7 cellular contexts compared by ENCODE assay signal in the genomic region with DNA sequence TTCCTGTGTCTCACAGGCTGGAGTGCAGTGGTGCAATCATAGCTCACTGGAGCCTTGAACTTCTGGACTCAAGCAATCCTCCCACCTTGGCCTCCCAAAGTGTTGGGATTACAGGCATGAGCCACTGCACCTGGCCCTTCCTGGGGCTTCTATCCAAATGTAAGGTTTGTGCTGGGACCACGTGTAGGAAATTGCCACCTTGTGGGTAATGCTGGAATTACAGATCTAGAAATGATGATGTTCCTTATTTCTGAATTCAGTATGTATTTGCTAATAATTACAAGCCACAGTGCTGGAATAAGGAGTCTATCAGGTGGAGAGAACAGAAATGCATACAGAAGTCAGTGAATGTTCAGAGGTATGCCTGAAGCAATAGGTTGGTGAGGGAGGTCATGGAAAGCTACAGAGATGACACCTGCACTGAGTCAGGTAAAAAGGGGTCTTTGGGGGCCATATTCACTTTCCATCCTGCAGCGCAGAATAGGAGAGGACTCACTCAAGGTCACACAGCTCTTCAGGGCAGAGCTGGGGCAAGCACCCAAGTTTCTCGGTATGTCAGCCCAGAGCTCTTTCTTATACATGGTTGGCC. TPM values are rescaled to one million over a fixed set of nuclear protein-coding genes. Genes with fewer than 3 reads are reported as not detected.
A peak's percentile ranks its signal among the peaks of the same experiment; 100 is the strongest.
DNase-seq lines count a peak whose midpoint lies in the region; ATAC-seq and TF ChIP-seq lines count a peak whose summit lies in the region.

No MANE protein-coding gene starts in this region.

- no peak overlapping the region for H3K4me2 ChIP-seq in Karpas-422 (ENCODE audit: low read depth, low read length, poor library complexity, severe bottlenecking)

- no peak overlapping the region for H3K9ac ChIP-seq in Karpas-422 (ENCODE audit: low read length)

- ATAC-seq in GM21360 (IDR thresholded peaks at IDR 0.05; ENCODE audit: unreplicated experiment): no peak

- no peak for TF ChIP-seq EP300 in tibial nerve (IDR thresholded peaks at IDR 0.05)

- H3K4me3 ChIP-seq in Karpas-422 (ENCODE audit: low read length): no peak overlapping the region
- H3K4me3 ChIP-seq in left ventricle myocardium inferior: no peak overlapping the region
- H3K4me3 ChIP-seq in tibial nerve: no peak overlapping the region

- H3K27me3 ChIP-seq in Karpas-422 (ENCODE audit: low read length): no peaks in the 10 kb centered on the region
- peaks cover 45% of the 10 kb centered on the region for H3K27me3 ChIP-seq in left ventricle myocardium inferior (ENCODE audit: low read depth)
- no peaks in the 10 kb centered on the region for H3K27me3 ChIP-seq in tibial nerve

- H3K9me3 ChIP-seq in Karpas-422 (ENCODE audit: low read length): no peaks in the 10 kb centered on the region
- H3K9me3 ChIP-seq in left ventricle myocardium inferior (replicated peaks): no peaks in the 10 kb centered on the region
- no peaks in the 10 kb centered on the region for H3K9me3 ChIP-seq in tibial nerve

- H3K27ac ChIP-seq in Karpas-422 (ENCODE audit: low read length) (no peak overlapping the region), left ventricle myocardium inferior (replicated peaks) (no peak overlapping the region), tibial nerve (no peak overlapping the region)

- 29 to 33% methylated on average over 3 of the region's 3 CpGs for WGBS in tibial nerve, 2 donors

- intact Hi-C loops in left ventricle myocardium inferior (cut with micrococcal nuclease): no loop called here

- H3K4me1 ChIP-seq in Karpas-422 (ENCODE audit: low read length) (peaks cover 15% of the 10 kb centered on the region), left ventricle myocardium inferior (no peaks in the 10 kb centered on the region), tibial nerve (no peaks in the 10 kb centered on the region)

- H3K9me2 ChIP-seq in Karpas-422 (replicated peaks; ENCODE audit: insufficient read depth, low read length): no peaks in the 10 kb centered on the region

- DNase-seq in EH (ENCODE audit: low read depth) (peak; percentile 45), Karpas-422 (peak; percentile 76), SKM-1 treated with dmso at 0.1 percent for 144 hours (lab: John Stamatoyannopoulos, UW; ENCODE audit: unreplicated experiment) (peak; percentile 31), left ventricle myocardium inferior (no peak), tibial nerve (ENCODE audit: low spot score in 2 of 2) (no peak), cortex of kidney (lab: John Stamatoyannopoulos, UW) (no peak)

- no peak overlapping the region for H2AFZ ChIP-seq in Karpas-422 (ENCODE audit: low read length)

- no peaks in the 10 kb centered on the region for H4K20me1 ChIP-seq in Karpas-422 (ENCODE audit: insufficient read depth, low read depth, low read length)

- H3K79me2 ChIP-seq in Karpas-422 (ENCODE audit: low read length): no peaks in the 10 kb centered on the region

- TF ChIP-seq CTCF in left ventricle myocardium inferior (IDR thresholded peaks at IDR 0.05; ENCODE audit: borderline replicate concordance): peak; percentile 68
- TF ChIP-seq CTCF in tibial nerve (IDR thresholded peaks at IDR 0.05): peak; percentile 51 to 61 (median 53)

- no peaks in the 10 kb centered on the region for H3K36me3 ChIP-seq in Karpas-422 (ENCODE audit: insufficient read depth, low read length)
- H3K36me3 ChIP-seq in left ventricle myocardium inferior: no peaks in the 10 kb centered on the region
- H3K36me3 ChIP-seq in tibial nerve: no peaks in the 10 kb centered on the region

- TF ChIP-seq POLR2A in tibial nerve (IDR thresholded peaks at IDR 0.05): no peak

RNA-seq across cellular contexts. Expression of gene IGFBPL1, which starts 8.8 kb away (rescaled TPM):
- total RNA-seq in Karpas-422 (2014; rRNA removed; shearing (Covaris generic); ENCODE audit: low replicate concordance): not detected in 2 replicates
- total RNA-seq in left ventricle myocardium inferior (not detected), tibial nerve (under 1 TPM in 1 of 4 donors, not detected in 3; 0.60 TPM)

RNA-seq across cellular contexts. Expression of gene ALDH1B1, which starts 40.5 kb away (rescaled TPM):
- 10.3 and 16.3 TPM in 2 replicates for total RNA-seq in Karpas-422 (2014; rRNA removed; shearing (Covaris generic); ENCODE audit: low replicate concordance)
- total RNA-seq in left ventricle myocardium inferior (21.6 TPM), tibial nerve (10 to 100 TPM in 2 of 4 donors, 1 to 10 TPM in 2; 7.9 to 15.3 (median 11.0) TPM)

Comparison
In these comparisons a context has a peak if more than half of its experiments do, and no peak if none do; other contexts are left out.
1. DNase-seq: peak in EH (single experiment), Karpas-422 (single experiment) and SKM-1 treated with dmso at 0.1 percent for 144 hours (single experiment); none in left ventricle myocardium inferior (single experiment), tibial nerve (0 of 2) and cortex of kidney (single experiment).